In the genomic region with DNA sequence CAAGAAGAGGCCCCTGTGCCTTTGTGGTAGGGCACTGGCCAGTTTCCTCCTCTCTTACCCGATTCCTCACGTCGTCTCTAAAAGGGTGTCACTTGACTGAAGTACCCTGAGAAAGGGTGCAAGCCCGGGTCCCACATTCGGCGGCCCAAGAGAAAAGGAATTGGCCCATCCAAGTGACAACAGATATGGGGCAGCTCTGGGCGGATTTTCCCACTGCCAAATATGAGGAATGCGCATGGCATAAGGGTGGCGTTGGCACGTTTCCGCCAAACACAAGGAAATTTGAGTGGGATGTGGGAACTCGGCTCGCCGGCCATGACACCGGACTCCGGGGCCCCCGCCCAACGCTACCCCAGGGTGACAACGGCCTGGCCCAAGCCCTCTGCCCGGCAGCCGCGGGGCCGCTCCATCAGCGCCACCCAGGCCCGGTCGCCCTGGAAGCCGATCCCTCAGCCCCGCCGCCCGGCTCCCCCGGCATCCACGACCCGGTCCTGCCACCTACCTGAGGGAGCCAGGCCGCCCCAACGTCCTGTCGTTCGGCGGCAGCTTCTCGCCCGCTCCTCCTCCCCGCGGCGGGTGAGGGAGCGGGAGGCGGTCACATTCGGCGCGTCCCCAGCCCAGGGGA, we compare ENCODE assay signal across 8 cellular contexts. TPM values are rescaled to one million over a fixed set of nuclear protein-coding genes. Genes with fewer than 3 reads are reported as not detected.
DNase-seq lines count a peak whose midpoint lies in the region; ATAC-seq and TF ChIP-seq lines count a peak whose summit lies in the region.

No MANE protein-coding gene starts in this region.

- H3K4me3 Mint-ChIP-seq in T-cell = peak overlapping the region; percentile 93 to 99 (median 98)

- H3K36me3 ChIP-seq in colonic mucosa (no peaks in the 10 kb centered on the region), liver (ENCODE audit: control insufficient read depth in 4 of 4, insufficient read depth in 3 of 4, low read depth in 1 of 4, low read length in 3 of 4) (no peaks in the 10 kb centered on the region)

- H3K4me1 ChIP-seq in colonic mucosa (peaks cover 15% of the 10 kb centered on the region), liver (ENCODE audit: control insufficient read depth in 4 of 4, insufficient read depth in 4 of 4, low read length in 3 of 4) (peaks cover 10 to 38% (median 27%) of the 10 kb centered on the region in 4 donors)

- H3K9me3 Mint-ChIP-seq in T-cell = no peaks in the 10 kb centered on the region

- H3K27me3 ChIP-seq in colonic mucosa (no peaks in the 10 kb centered on the region), liver (ENCODE audit: control insufficient read depth in 4 of 4, insufficient read depth in 4 of 4, low read length in 3 of 4) (no peaks in the 10 kb centered on the region)

- no peak for TF ChIP-seq RAD21 in liver (IDR thresholded peaks at IDR 0.05)

- H3K27ac ChIP-seq in colonic mucosa (peak overlapping the region; percentile 99), liver (ENCODE audit: low read depth in 1 of 2, low read length in 2 of 2) (peak overlapping the region; percentile 99 to 100)

- H3K36me3 Mint-ChIP-seq in T-cell = peaks cover 3% of the 10 kb centered on the region

- CTCF ChIA-PET in T-cell (lab: Charles Lee) = interaction anchor here in 1 of 2 donors (0.7 to 1.0 kb wide), 2 partner anchors 86 to 179 kb away, joined by 3 read pairs; partner anchors contain the start of gene TSEN2

- ATAC-seq in GM18858 (IDR thresholded peaks at IDR 0.05; ENCODE audit: unreplicated experiment) (peak; percentile 30), HG03095 (IDR thresholded peaks at IDR 0.05; ENCODE audit: unreplicated experiment) (peak; percentile 31), T-cell (replicated peaks in 1 of 4) (peak; percentile 63 to 71 (median 67))

- POLR2A ChIA-PET in T-cell (lab: Charles Lee) = interaction anchor here in 1 of 2 donors (0.5 to 1.1 kb wide), 5 partner anchors 9 to 76 kb away, joined by 3 to 9 read pairs (median 3); no protein-coding TSS in a partner anchor

- H3K4me1 Mint-ChIP-seq in T-cell = peaks cover 36 to 47% (median 44%) of the 10 kb centered on the region in 3 donors

- H3K4me3 ChIP-seq in colonic mucosa = peak overlapping the region; percentile 86
- peak overlapping the region; percentile 97 to 100 (median 100) for H3K4me3 ChIP-seq in liver (ENCODE audit: low read depth in 1 of 3, low read length in 3 of 3)

- no peaks in the 10 kb centered on the region for H3K27me3 Mint-ChIP-seq in T-cell

- DNase-seq in AG08396 (ENCODE audit: low spot score) (peak; percentile 45), T-cell (peak in 27 of 34 experiments; percentile 1 to 65 (median 40)), colonic mucosa (peak; percentile 55), T1000 (lab: John Stamatoyannopoulos, UW) (no peak)
- DNase-seq in stimulated activated CD4-positive, alpha-beta T cell treated with anti-CD3 and anti-CD28 coated beads, TNF-alpha, amount 100 ng/mL, for 24 hours (ENCODE audit: low read depth in 3 of 3) = peak; percentile 1 to 34 (median 22)

- H3K9me3 ChIP-seq in colonic mucosa = no peaks in the 10 kb centered on the region
- H3K9me3 ChIP-seq in liver (ENCODE audit: control insufficient read depth in 4 of 4, low read length in 3 of 4) = no peaks in the 10 kb centered on the region

- under 1% methylated on average over 48 of the region's 48 CpGs for WGBS in liver

- peak overlapping the region; percentile 90 to 99 for H3K9ac ChIP-seq in colonic mucosa (ENCODE audit: low read depth in 2 of 2, low read length in 2 of 2)
- H3K9ac ChIP-seq in liver (ENCODE audit: low read depth in 1 of 2, low read length in 2 of 2) = peak overlapping the region; percentile 94 to 98

- H3K27ac Mint-ChIP-seq in T-cell = peak overlapping the region; percentile 98 to 100

- TF ChIP-seq CTCF in colonic mucosa (IDR thresholded peaks at IDR 0.05) = no peak
- no peak for TF ChIP-seq CTCF in liver (IDR thresholded peaks at IDR 0.05; ENCODE audit: low read depth, low read length, missing input control)

- intact Hi-C loops in colonic mucosa (cut with DNase I) = no loop called here

TF ChIP-seq in liver, 16 proteins besides CTCF, POLR2A, EP300 and RAD21:
- TF ChIP-seq YY1 (IDR thresholded peaks at IDR 0.05) = no peak
- TF ChIP-seq GABPA (IDR thresholded peaks at IDR 0.05 in 1 of 2, conservative IDR thresholded peaks at IDR 0.05 in 1 of 2) = no peak
- TF ChIP-seq FOXA2 (IDR thresholded peaks at IDR 0.05) = no peak
- no peak for TF ChIP-seq ATF3 (IDR thresholded peaks at IDR 0.05)
- no peak for TF ChIP-seq EGR1 (IDR thresholded peaks at IDR 0.05; ENCODE audit: low read depth in 2 of 2)
- no peak for TF ChIP-seq RXRA (IDR thresholded peaks at IDR 0.05)
- TF ChIP-seq, protein P1, sequence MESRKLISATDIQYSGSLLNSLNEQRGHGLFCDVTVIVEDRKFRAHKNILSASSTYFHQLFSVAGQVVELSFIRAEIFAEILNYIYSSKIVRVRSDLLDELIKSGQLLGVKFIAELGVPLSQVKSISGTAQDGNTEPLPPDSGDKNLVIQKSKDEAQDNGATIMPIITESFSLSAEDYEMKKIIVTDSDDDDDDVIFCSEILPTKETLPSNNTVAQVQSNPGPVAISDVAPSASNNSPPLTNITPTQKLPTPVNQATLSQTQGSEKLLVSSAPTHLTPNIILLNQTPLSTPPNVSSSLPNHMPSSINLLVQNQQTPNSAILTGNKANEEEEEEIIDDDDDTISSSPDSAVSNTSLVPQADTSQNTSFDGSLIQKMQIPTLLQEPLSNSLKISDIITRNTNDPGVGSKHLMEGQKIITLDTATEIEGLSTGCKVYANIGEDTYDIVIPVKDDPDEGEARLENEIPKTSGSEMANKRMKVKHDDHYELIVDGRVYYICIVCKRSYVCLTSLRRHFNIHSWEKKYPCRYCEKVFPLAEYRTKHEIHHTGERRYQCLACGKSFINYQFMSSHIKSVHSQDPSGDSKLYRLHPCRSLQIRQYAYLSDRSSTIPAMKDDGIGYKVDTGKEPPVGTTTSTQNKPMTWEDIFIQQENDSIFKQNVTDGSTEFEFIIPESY (IDR thresholded peaks at IDR 0.05) = no peak
- no peak for TF ChIP-seq JUND (IDR thresholded peaks at IDR 0.05)
- TF ChIP-seq, protein P2, sequence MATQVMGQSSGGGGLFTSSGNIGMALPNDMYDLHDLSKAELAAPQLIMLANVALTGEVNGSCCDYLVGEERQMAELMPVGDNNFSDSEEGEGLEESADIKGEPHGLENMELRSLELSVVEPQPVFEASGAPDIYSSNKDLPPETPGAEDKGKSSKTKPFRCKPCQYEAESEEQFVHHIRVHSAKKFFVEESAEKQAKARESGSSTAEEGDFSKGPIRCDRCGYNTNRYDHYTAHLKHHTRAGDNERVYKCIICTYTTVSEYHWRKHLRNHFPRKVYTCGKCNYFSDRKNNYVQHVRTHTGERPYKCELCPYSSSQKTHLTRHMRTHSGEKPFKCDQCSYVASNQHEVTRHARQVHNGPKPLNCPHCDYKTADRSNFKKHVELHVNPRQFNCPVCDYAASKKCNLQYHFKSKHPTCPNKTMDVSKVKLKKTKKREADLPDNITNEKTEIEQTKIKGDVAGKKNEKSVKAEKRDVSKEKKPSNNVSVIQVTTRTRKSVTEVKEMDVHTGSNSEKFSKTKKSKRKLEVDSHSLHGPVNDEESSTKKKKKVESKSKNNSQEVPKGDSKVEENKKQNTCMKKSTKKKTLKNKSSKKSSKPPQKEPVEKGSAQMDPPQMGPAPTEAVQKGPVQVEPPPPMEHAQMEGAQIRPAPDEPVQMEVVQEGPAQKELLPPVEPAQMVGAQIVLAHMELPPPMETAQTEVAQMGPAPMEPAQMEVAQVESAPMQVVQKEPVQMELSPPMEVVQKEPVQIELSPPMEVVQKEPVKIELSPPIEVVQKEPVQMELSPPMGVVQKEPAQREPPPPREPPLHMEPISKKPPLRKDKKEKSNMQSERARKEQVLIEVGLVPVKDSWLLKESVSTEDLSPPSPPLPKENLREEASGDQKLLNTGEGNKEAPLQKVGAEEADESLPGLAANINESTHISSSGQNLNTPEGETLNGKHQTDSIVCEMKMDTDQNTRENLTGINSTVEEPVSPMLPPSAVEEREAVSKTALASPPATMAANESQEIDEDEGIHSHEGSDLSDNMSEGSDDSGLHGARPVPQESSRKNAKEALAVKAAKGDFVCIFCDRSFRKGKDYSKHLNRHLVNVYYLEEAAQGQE (IDR thresholded peaks at IDR 0.05) = no peak
- TF ChIP-seq HNF4A (conservative IDR thresholded peaks at IDR 0.05) = no peak
- TF ChIP-seq FOXA1 (IDR thresholded peaks at IDR 0.05) = no peak
- TF ChIP-seq NR2F2 (IDR thresholded peaks at IDR 0.05) = no peak
- TF ChIP-seq TAF1 (conservative IDR thresholded peaks at IDR 0.05) = no peak
- no peak for TF ChIP-seq HNF4G (IDR thresholded peaks at IDR 0.05)

RNA-seq across cellular contexts. Expression of gene RAF1, which starts 0.5 kb away (rescaled TPM):
- 100 to 1,000 TPM in 4 of 5 donors, 10 to 100 TPM in 1; 95.3 to 112 (median 105) TPM for total RNA-seq in T-cell
- 10 to 100 TPM; 66.1 to 79.5 TPM for total RNA-seq in colonic mucosa
- total RNA-seq in liver = 10 to 100 TPM; 74.2 to 92.3 TPM
- 10 to 100 TPM; 44.3 to 52.3 TPM for polyA plus RNA-seq in liver
